24 cellular contexts compared by ENCODE assay signal in genomic region chr10:45071043-45071813, GRCh38.
DNase-seq lines count a peak whose midpoint lies in the region; ATAC-seq and TF ChIP-seq lines count a peak whose summit lies in the region.
"Had no signal": no experiment of that assay in that cellular context is flagged by ENCODE, and none has a peak within 500 bp of the region (broad histone marks: within the 10 kb centered on the region; RNA-seq: fewer than 3 reads in every experiment).

No MANE protein-coding gene starts in this region.

- peak; percentile 7 for DNase-seq in activated CD8-positive, alpha-beta T cell treated with anti-CD3 and anti-CD28 coated beads for 36 hours
- DNase-seq in activated CD8-positive, alpha-beta T cell treated with anti-CD3 and anti-CD28 coated beads, Interleukin-2, amount 10 ng/mL, durations not matched to agents 7 days and 5 days, result no peak
- DNase-seq in WTC11 (ENCODE audit: low spot score) (no peak), osteoblast (ENCODE audit: insufficient read length, low spot score, missing footprints) (peak; percentile 6), cerebellar nuclear complex (lab: John Stamatoyannopoulos, UW) (no peak), PC-3 (no peak), D341Med (ENCODE audit: low spot score) (no peak)
- DNase-seq: DMS79 treated with DMSO at 0.1 percent for 48 hours, Kasumi-1, MM.1S, NCI-H1048, NCI-H1417 treated with DMSO at 0.1 percent for 48 hours, NCI-H187, NCI-H2107, NCI-H446 treated with DMSO at 0.1 percent for 48 hours, NCI-H526 treated with DMSO at 0.1 percent for 48 hours, OCI-M1, SHP77 had no signal

- no peaks in the 10 kb centered on the region for H3K4me1 Mint-ChIP-seq in activated CD8-positive, alpha-beta T cell treated with anti-CD3 and anti-CD28 coated beads for 36 hours (ENCODE audit: low read depth)
- H3K4me1 Mint-ChIP-seq in activated CD8-positive, alpha-beta T cell treated with anti-CD3 and anti-CD28 coated beads, Interleukin-2, amount 10 ng/mL, durations not matched to agents 7 days and 5 days (ENCODE audit: low read depth), result no peaks in the 10 kb centered on the region
- H3K4me1 Mint-ChIP-seq in WTC11, result peaks cover 11% of the 10 kb centered on the region
- H3K4me1 Mint-ChIP-seq: B cell had no signal

- H3K27ac ChIP-seq in osteoblast (ENCODE audit: low read depth, low read length) (no peak overlapping the region), PC-3 (ENCODE audit: low read length) (no peak overlapping the region)
- H3K27ac ChIP-seq: SK-N-MC had no signal

- H3K9me3 ChIP-seq in osteoblast (ENCODE audit: low read depth, low read length) (no peaks in the 10 kb centered on the region), PC-3 (ENCODE audit: low read length) (peaks cover 6% of the 10 kb centered on the region; the same call in 1 of the 2 replicates)

- H2AFZ ChIP-seq in osteoblast (ENCODE audit: low read length) (no peak overlapping the region), PC-3 (ENCODE audit: low read length) (no peak overlapping the region)
- H2AFZ ChIP-seq: GM23338 had no signal

- H3K36me3 ChIP-seq in osteoblast (ENCODE audit: insufficient read depth, low read length) (no peaks in the 10 kb centered on the region), PC-3 (ENCODE audit: low read depth, low read length) (no peaks in the 10 kb centered on the region)

- no peaks in the 10 kb centered on the region for H4K20me1 ChIP-seq in osteoblast (ENCODE audit: insufficient read depth, low read length)
- no peaks in the 10 kb centered on the region for H4K20me1 ChIP-seq in PC-3 (ENCODE audit: low read length)

- H3K79me2 ChIP-seq in osteoblast (ENCODE audit: insufficient read depth, low read length) (no peaks in the 10 kb centered on the region), PC-3 (ENCODE audit: low read length) (no peaks in the 10 kb centered on the region)

- H3K9me3 Mint-ChIP-seq in activated CD8-positive, alpha-beta T cell treated with anti-CD3 and anti-CD28 coated beads for 36 hours, result peaks cover 12% of the 10 kb centered on the region
- peaks cover 10% of the 10 kb centered on the region for H3K9me3 Mint-ChIP-seq in activated CD8-positive, alpha-beta T cell treated with anti-CD3 and anti-CD28 coated beads, Interleukin-2, amount 10 ng/mL, durations not matched to agents 7 days and 5 days (ENCODE audit: insufficient read depth)
- H3K9me3 Mint-ChIP-seq in WTC11, result peaks cover 22% of the 10 kb centered on the region

- no peak overlapping the region for H3K9ac ChIP-seq in PC-3 (ENCODE audit: low read length)

- no peak overlapping the region for H3K27ac Mint-ChIP-seq in activated CD8-positive, alpha-beta T cell treated with anti-CD3 and anti-CD28 coated beads for 36 hours
- H3K27ac Mint-ChIP-seq in activated CD8-positive, alpha-beta T cell treated with anti-CD3 and anti-CD28 coated beads, Interleukin-2, amount 10 ng/mL, durations not matched to agents 7 days and 5 days, result no peak overlapping the region
- no peak overlapping the region for H3K27ac Mint-ChIP-seq in WTC11
- H3K27ac Mint-ChIP-seq: B cell, GM23338 had no signal

- H3K4me3 ChIP-seq in osteoblast (ENCODE audit: insufficient read depth, low read length) (no peak overlapping the region), PC-3 (ENCODE audit: low read length) (no peak overlapping the region)
- H3K4me3 ChIP-seq: GM12878, GM23338, SK-N-MC had no signal

- no peaks in the 10 kb centered on the region for H3K4me1 ChIP-seq in osteoblast (ENCODE audit: insufficient read depth, low read length)
- no peaks in the 10 kb centered on the region for H3K4me1 ChIP-seq in PC-3 (ENCODE audit: insufficient read depth, low read length)

- H3K4me3 Mint-ChIP-seq in activated CD8-positive, alpha-beta T cell treated with anti-CD3 and anti-CD28 coated beads for 36 hours, result no peak overlapping the region
- H3K4me3 Mint-ChIP-seq in activated CD8-positive, alpha-beta T cell treated with anti-CD3 and anti-CD28 coated beads, Interleukin-2, amount 10 ng/mL, durations not matched to agents 7 days and 5 days, result no peak overlapping the region
- H3K4me3 Mint-ChIP-seq in WTC11, result no peak overlapping the region
- H3K4me3 Mint-ChIP-seq: B cell, CD14-positive monocyte, GM23338 had no signal

- CTCF ChIA-PET in activated CD8-positive, alpha-beta T cell treated with anti-CD3 and anti-CD28 coated beads for 36 hours (lab: Charles Lee), result no interaction called here
- CTCF ChIA-PET in activated CD8-positive, alpha-beta T cell treated with anti-CD3 and anti-CD28 coated beads, Interleukin-2, amount 10 ng/mL, durations not matched to agents 7 days and 5 days (lab: Charles Lee), result no interaction called here
- CTCF ChIA-PET in WTC11 (lab: Charles Lee) (interaction anchor here (0.6 to 1.1 kb wide), 3 partner anchors 36 to 299 kb away, joined by 3 to 5 read pairs (median 3); no protein-coding TSS in a partner anchor), PC-3 (lab: Charles Lee) (no interaction called here)

- no peak for ATAC-seq in activated CD8-positive, alpha-beta T cell treated with anti-CD3 and anti-CD28 coated beads for 36 hours
- ATAC-seq in activated CD8-positive, alpha-beta T cell treated with anti-CD3 and anti-CD28 coated beads, Interleukin-2, amount 10 ng/mL, durations not matched to agents 7 days and 5 days, result no peak
- ATAC-seq in WTC11 (peak; percentile 62), esophagus mucosa (peak; percentile 86), PC-3 (no peak)
- ATAC-seq: GM12878, GM23338 had no signal

- BruUV-seq in PC-3 (replicated peaks; lab: Mats Ljungman, UMichigan), result no TSS peak

- no peaks in the 10 kb centered on the region for H3K36me3 Mint-ChIP-seq in activated CD8-positive, alpha-beta T cell treated with anti-CD3 and anti-CD28 coated beads for 36 hours (ENCODE audit: low read depth)
- no peaks in the 10 kb centered on the region for H3K36me3 Mint-ChIP-seq in activated CD8-positive, alpha-beta T cell treated with anti-CD3 and anti-CD28 coated beads, Interleukin-2, amount 10 ng/mL, durations not matched to agents 7 days and 5 days (ENCODE audit: low read depth)
- peaks cover 10% of the 10 kb centered on the region for H3K36me3 Mint-ChIP-seq in WTC11
- H3K36me3 Mint-ChIP-seq: CD14-positive monocyte had no signal

- H3K4me2 ChIP-seq in osteoblast (ENCODE audit: insufficient read depth, low read length), result no peak overlapping the region
- H3K4me2 ChIP-seq in PC-3 (ENCODE audit: low read length), result no peak overlapping the region
- H3K4me2 ChIP-seq: GM23338 had no signal

- no peaks in the 10 kb centered on the region for H3K9me2 ChIP-seq in PC-3 (replicated peaks; ENCODE audit: low read length)

- no peaks in the 10 kb centered on the region for H3F3A ChIP-seq in PC-3 (ENCODE audit: low read length, unreplicated experiment)

- intact Hi-C loops in activated CD8-positive, alpha-beta T cell treated with anti-CD3 and anti-CD28 coated beads for 36 hours (cut with micrococcal nuclease), result no loop called here
- intact Hi-C loops in PC-3 (cut with micrococcal nuclease), result no loop called here

- POLR2A ChIA-PET in activated CD8-positive, alpha-beta T cell treated with anti-CD3 and anti-CD28 coated beads for 36 hours (lab: Charles Lee), result no interaction called here
- POLR2A ChIA-PET in activated CD8-positive, alpha-beta T cell treated with anti-CD3 and anti-CD28 coated beads, Interleukin-2, amount 10 ng/mL, durations not matched to agents 7 days and 5 days (lab: Charles Lee), result no interaction called here
- POLR2A ChIA-PET in WTC11 (lab: Charles Lee) (no interaction called here), PC-3 (lab: Charles Lee; ENCODE audit: unreplicated experiment) (no interaction called here)

- no peaks in the 10 kb centered on the region for H3K27me3 ChIP-seq in osteoblast (ENCODE audit: insufficient read depth, low read length)
- H3K27me3 ChIP-seq in PC-3 (ENCODE audit: low read length), result peaks cover 37% of the 10 kb centered on the region; the same call in 1 of the 2 replicates

- no peak for TF ChIP-seq CTCF in activated CD8-positive, alpha-beta T cell treated with anti-CD3 and anti-CD28 coated beads for 36 hours (IDR thresholded peaks at IDR 0.05)
- TF ChIP-seq CTCF in WTC11 (IDR thresholded peaks at IDR 0.05) (no peak), osteoblast (IDR thresholded peaks at IDR 0.05; ENCODE audit: extremely low read depth, low read depth, low read length) (no peak), PC-3 (conservative IDR thresholded peaks at IDR 0.05; ENCODE audit: low read depth, low read length) (no peak)

- H3K27me3 Mint-ChIP-seq in activated CD8-positive, alpha-beta T cell treated with anti-CD3 and anti-CD28 coated beads for 36 hours, result no peaks in the 10 kb centered on the region
- peaks cover 2% of the 10 kb centered on the region for H3K27me3 Mint-ChIP-seq in activated CD8-positive, alpha-beta T cell treated with anti-CD3 and anti-CD28 coated beads, Interleukin-2, amount 10 ng/mL, durations not matched to agents 7 days and 5 days (ENCODE audit: low read depth)
- H3K27me3 Mint-ChIP-seq in WTC11 (ENCODE audit: low read depth), result no peaks in the 10 kb centered on the region

TF ChIP-seq in WTC11, 78 proteins besides CTCF, POLR2A, EP300 and RAD21 (continues in another document):
- TF ChIP-seq NR1H2 (CRISPR knock-in tag; IDR thresholded peaks at IDR 0.05), result no peak
- no peak for TF ChIP-seq ETV6 (CRISPR knock-in tag; IDR thresholded peaks at IDR 0.05)
- no peak for TF ChIP-seq TEAD4 (CRISPR knock-in tag; IDR thresholded peaks at IDR 0.05)
- no peak for TF ChIP-seq HMGA2 (CRISPR knock-in tag; IDR thresholded peaks at IDR 0.05)
- TF ChIP-seq E2F5 (CRISPR knock-in tag; IDR thresholded peaks at IDR 0.05), result no peak
- TF ChIP-seq ZNF425 (CRISPR knock-in tag; conservative IDR thresholded peaks at IDR 0.05), result no peak

Comparison
In these comparisons a context has a peak if more than half of its experiments do, and no peak if none do; other contexts are left out.
1. DNase-seq: peak in activated CD8-positive, alpha-beta T cell treated with anti-CD3 and anti-CD28 coated beads for 36 hours (single experiment) and osteoblast (single experiment); none in activated CD8-positive, alpha-beta T cell treated with anti-CD3 and anti-CD28 coated beads, Interleukin-2, amount 10 ng/mL, durations not matched to agents 7 days and 5 days (single experiment), WTC11 (single experiment), cerebellar nuclear complex (0 of 2), PC-3 (single experiment) and D341Med (single experiment).
2. ATAC-seq: peak in WTC11 (single experiment) and esophagus mucosa (single experiment); none in activated CD8-positive, alpha-beta T cell treated with anti-CD3 and anti-CD28 coated beads for 36 hours (single experiment), activated CD8-positive, alpha-beta T cell treated with anti-CD3 and anti-CD28 coated beads, Interleukin-2, amount 10 ng/mL, durations not matched to agents 7 days and 5 days (single experiment) and PC-3 (single experiment).